In the genomic region with DNA sequence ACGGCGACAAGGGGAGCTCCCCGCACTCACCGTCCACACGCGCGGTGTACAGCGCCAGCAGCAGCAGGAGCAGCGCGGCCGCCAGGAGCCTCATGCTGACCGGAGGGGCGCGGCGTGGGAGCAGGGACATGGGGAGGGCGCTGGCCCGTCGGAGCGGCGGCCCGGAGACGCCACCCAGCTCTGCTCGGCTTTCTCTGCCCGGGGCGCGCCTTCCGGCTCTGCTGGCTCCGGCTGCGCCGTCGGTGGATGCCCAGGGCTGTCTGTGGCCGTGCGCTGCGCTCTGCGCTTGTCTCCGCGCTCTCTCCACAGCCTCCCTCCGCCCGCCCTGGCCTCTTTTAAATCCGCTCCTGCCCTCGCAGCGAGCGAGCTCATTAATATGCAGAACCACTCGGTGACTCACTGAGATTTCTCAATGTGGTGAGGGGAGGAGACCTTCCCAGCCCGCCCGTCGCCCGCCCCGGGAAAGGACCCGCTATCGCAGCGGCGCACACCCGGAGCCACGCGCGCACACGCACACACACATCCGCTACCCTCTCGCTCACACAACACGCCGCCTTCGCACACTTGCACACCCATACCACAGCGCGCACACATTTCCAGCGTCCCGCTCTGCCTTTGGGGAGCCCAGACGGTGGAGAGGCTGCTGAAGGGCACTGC, we compare ENCODE assay signal across 8 cellular contexts.
DNase-seq lines count a peak whose midpoint lies in the region; ATAC-seq and TF ChIP-seq lines count a peak whose summit lies in the region.

CXCL14 (minus strand) TSS at position 307 of the 657 bp plus-strand sequence; CDS start at position 94, 213 bp downstream.

- ATAC-seq in stimulated activated naive B cell treated with anti-CD40 and anti-IgM and Interleukin-4, amounts not matched to agents 10 μg/mL and 1 μg/mL and 100 μg/mL, for 72 hours (replicated peaks) = no peak
- ATAC-seq in HG03342 (IDR thresholded peaks at IDR 0.05; ENCODE audit: unreplicated experiment) = no peak

- no peaks in the 10 kb centered on the region for H3K36me3 Mint-ChIP-seq in stimulated activated naive B cell treated with anti-CD40 and anti-IgM and Interleukin-4, amounts not matched to agents 10 μg/mL and 1 μg/mL and 100 μg/mL, for 72 hours

- H3K27ac ChIP-seq in mucosa of rectum (ENCODE audit: low read depth in 2 of 2, low read length in 2 of 2) = peak within 1 kb of the TSS; percentile 56 to 61

- peak; percentile 65 to 77 for DNase-seq in NOMO-1 (lab: John Stamatoyannopoulos, UW; ENCODE audit: unreplicated experiment in 2 of 2)
- peak; percentile 92 for DNase-seq in epithelial cell of esophagus (ENCODE audit: low read depth)
- no peak for DNase-seq in stimulated activated naive B cell treated with anti-CD40 and anti-IgM and Interleukin-4, amounts not matched to agents 10 μg/mL and 1 μg/mL and 100 μg/mL, for 72 hours
- no peak for DNase-seq in globus pallidus (ENCODE audit: low spot score)
- no peak for DNase-seq in Kasumi-1 (lab: John Stamatoyannopoulos, UW)

- H3K4me3 ChIP-seq in epithelial cell of esophagus (ENCODE audit: low read length) (peak within 1 kb of the TSS; percentile 36), mucosa of rectum (ENCODE audit: low read length in 2 of 2) (peak within 1 kb of the TSS; percentile 48 to 58)

- peaks cover 4 to 6% of the 10 kb centered on the region in 2 donors for H3K4me1 Mint-ChIP-seq in stimulated activated naive B cell treated with anti-CD40 and anti-IgM and Interleukin-4, amounts not matched to agents 10 μg/mL and 1 μg/mL and 100 μg/mL, for 72 hours

- no peaks in the 10 kb centered on the region for H3K9me3 ChIP-seq in ES-I3 (ENCODE audit: control insufficient read depth, insufficient read depth, low read length)
- no peaks in the 10 kb centered on the region for H3K9me3 ChIP-seq in mucosa of rectum (ENCODE audit: control insufficient read depth in 2 of 2, low read length in 2 of 2)

- no peak for TF ChIP-seq CTCF in epithelial cell of esophagus (IDR thresholded peaks at IDR 0.05; ENCODE audit: insufficient read depth, low read depth, low read length, missing control alignments)

- H3K27me3 Mint-ChIP-seq in stimulated activated naive B cell treated with anti-CD40 and anti-IgM and Interleukin-4, amounts not matched to agents 10 μg/mL and 1 μg/mL and 100 μg/mL, for 72 hours = peaks cover 52 to 65% of the 10 kb centered on the region in 2 donors

- peak within 1 kb of the TSS in 1 of 2 donors; percentile 45 for H3K4me3 Mint-ChIP-seq in stimulated activated naive B cell treated with anti-CD40 and anti-IgM and Interleukin-4, amounts not matched to agents 10 μg/mL and 1 μg/mL and 100 μg/mL, for 72 hours

- peaks cover 6 to 23% of the 10 kb centered on the region in 2 donors for H3K27me3 ChIP-seq in mucosa of rectum (ENCODE audit: control insufficient read depth in 2 of 2, insufficient read depth in 2 of 2, low read length in 2 of 2)

- peak within 1 kb of the TSS; percentile 79 for H3K9ac ChIP-seq in ES-I3 (ENCODE audit: low read depth, low read length)
- peak within 1 kb of the TSS in 1 of 2 donors; percentile 38 for H3K9ac ChIP-seq in mucosa of rectum (ENCODE audit: low read depth in 1 of 2, low read length in 2 of 2)

- no peak within 1 kb of the TSS for H3K27ac Mint-ChIP-seq in stimulated activated naive B cell treated with anti-CD40 and anti-IgM and Interleukin-4, amounts not matched to agents 10 μg/mL and 1 μg/mL and 100 μg/mL, for 72 hours

- H3K36me3 ChIP-seq in ES-I3 (ENCODE audit: insufficient read depth, low read length) = no peaks in the 10 kb centered on the region
- no peaks in the 10 kb centered on the region for H3K36me3 ChIP-seq in mucosa of rectum (ENCODE audit: control insufficient read depth in 2 of 2, insufficient read depth in 2 of 2, low read length in 2 of 2)

- no peaks in the 10 kb centered on the region for H3K9me3 Mint-ChIP-seq in stimulated activated naive B cell treated with anti-CD40 and anti-IgM and Interleukin-4, amounts not matched to agents 10 μg/mL and 1 μg/mL and 100 μg/mL, for 72 hours

- H3K4me1 ChIP-seq in ES-I3 (ENCODE audit: insufficient read depth, low read length) = peaks cover 25% of the 10 kb centered on the region
- H3K4me1 ChIP-seq in mucosa of rectum (ENCODE audit: control insufficient read depth in 2 of 2, insufficient read depth in 2 of 2, low read length in 2 of 2) = no peaks in the 10 kb centered on the region

Comparison
In these comparisons a context has a peak if more than half of its experiments do, and no peak if none do; other contexts are left out.
1. DNase-seq: peak in NOMO-1 (2 of 2) and epithelial cell of esophagus (single experiment); none in stimulated activated naive B cell treated with anti-CD40 and anti-IgM and Interleukin-4, amounts not matched to agents 10 μg/mL and 1 μg/mL and 100 μg/mL, for 72 hours (single experiment), globus pallidus (single experiment) and Kasumi-1 (0 of 2).